1 cellular context compared by ENCODE assay signal in genomic region chr5:141521244-141521781, GRCh38.
TF ChIP-seq lines count a peak whose summit lies in the region.

No MANE protein-coding gene starts in this region.

TF ChIP-seq in K562, 482 proteins besides CTCF, POLR2A, EP300 and RAD21 (continued from another document and continues in another):
- no peak for TF ChIP-seq MBD1 (CRISPR knock-in tag; IDR thresholded peaks at IDR 0.05)
- TF ChIP-seq DEAF1 (CRISPR knock-in tag; IDR thresholded peaks at IDR 0.05): no peak
- TF ChIP-seq NFXL1 (CRISPR knock-in tag; IDR thresholded peaks at IDR 0.05): no peak
- TF ChIP-seq FOXP1 (CRISPR knock-in tag; IDR thresholded peaks at IDR 0.05): no peak
- peak; percentile 79 for TF ChIP-seq ZNF589 (CRISPR knock-in tag; IDR thresholded peaks at IDR 0.05; ENCODE audit: low read depth)
- TF ChIP-seq ZC3H11A (IDR thresholded peaks at IDR 0.05; ENCODE audit: low read depth, low read length): no peak
- no peak for TF ChIP-seq ZFP91 (CRISPR knock-in tag; IDR thresholded peaks at IDR 0.05)
- TF ChIP-seq HNRNPLL (IDR thresholded peaks at IDR 0.05; ENCODE audit: low read depth, low read length, poor library complexity, severe bottlenecking): no peak
- no peak for TF ChIP-seq ZNF512 (tag; IDR thresholded peaks at IDR 0.05)
- no peak for TF ChIP-seq ZNF239 (CRISPR knock-in tag; IDR thresholded peaks at IDR 0.05)
- TF ChIP-seq MEF2A (IDR thresholded peaks at IDR 0.05; ENCODE audit: control insufficient read depth, low read depth, low read length): peak; percentile 92
- TF ChIP-seq RUNX1 (IDR thresholded peaks at IDR 0.05; ENCODE audit: low read depth): no peak
- peak in 1 of 2 experiments; percentile 33; a peak in 1 of 4 replicates for TF ChIP-seq TBL1XR1 (IDR thresholded peaks at IDR 0.05; ENCODE audit: low read length in 2 of 2)
- TF ChIP-seq ZNF507 (tag; conservative IDR thresholded peaks at IDR 0.05): no peak
- no peak for TF ChIP-seq ATF1 (CRISPR knock-in tag; IDR thresholded peaks at IDR 0.05)
- TF ChIP-seq ATF1 (tag; IDR thresholded peaks at IDR 0.05): no peak
- no peak for TF ChIP-seq ZNF76 (CRISPR knock-in tag; IDR thresholded peaks at IDR 0.05; ENCODE audit: borderline replicate concordance)
- TF ChIP-seq CTBP1 (IDR thresholded peaks at IDR 0.05; ENCODE audit: borderline replicate concordance): no peak
- TF ChIP-seq ZNF311 (CRISPR knock-in tag; IDR thresholded peaks at IDR 0.05): no peak
- TF ChIP-seq CXXC5 (CRISPR knock-in tag; IDR thresholded peaks at IDR 0.05): no peak
- 0 out of 2 replicates have a peak, but pooled peaks have one; percentile 6 for TF ChIP-seq CREM (IDR thresholded peaks at IDR 0.05; ENCODE audit: low read depth)
- no peak for TF ChIP-seq HLTF (IDR thresholded peaks at IDR 0.05)
- no peak for TF ChIP-seq ZSCAN32 (CRISPR knock-in tag; IDR thresholded peaks at IDR 0.05)
- TF ChIP-seq ZNF707 (CRISPR knock-in tag; conservative IDR thresholded peaks at IDR 0.05): no peak
- TF ChIP-seq SP1 (CRISPR knock-in tag; IDR thresholded peaks at IDR 0.05): no peak; the same call in 1 of the 2 replicates
- no peak for TF ChIP-seq PBX2 (CRISPR knock-in tag; IDR thresholded peaks at IDR 0.05; ENCODE audit: low read depth)
- TF ChIP-seq PBX2 (tag; conservative IDR thresholded peaks at IDR 0.05; ENCODE audit: low read depth): no peak
- no peak for TF ChIP-seq CHCHD3 (CRISPR knock-in tag; IDR thresholded peaks at IDR 0.05)
- TF ChIP-seq SMARCA4 (IDR thresholded peaks at IDR 0.05): peak; percentile 90
- TF ChIP-seq POLR2H (tag; IDR thresholded peaks at IDR 0.05; ENCODE audit: low read depth): no peak
- no peak for TF ChIP-seq ZBTB1 (CRISPR knock-in tag; IDR thresholded peaks at IDR 0.05; ENCODE audit: borderline replicate concordance, low read depth)
- TF ChIP-seq CCNT2 (IDR thresholded peaks at IDR 0.05; ENCODE audit: borderline replicate concordance, extremely low read depth, insufficient read length, low read depth, low read length): peak; percentile 36
- TF ChIP-seq MEIS2 (IDR thresholded peaks at IDR 0.05; ENCODE audit: partially characterized antibody): peak; percentile 7
- TF ChIP-seq JUND (IDR thresholded peaks at IDR 0.05; ENCODE audit: borderline replicate concordance, low read depth, low read length): peak; percentile 93
- TF ChIP-seq JUND (tag; IDR thresholded peaks at IDR 0.05; ENCODE audit: borderline replicate concordance, low read depth, low read length): peak; percentile 94; the same call in 2 of the 3 replicates
- no peak for TF ChIP-seq ZNF551 (CRISPR knock-in tag; IDR thresholded peaks at IDR 0.05)
- no peak for TF ChIP-seq ZNF717 (CRISPR knock-in tag; IDR thresholded peaks at IDR 0.05)
- peak; percentile 39; the same call in 1 of the 2 replicates for TF ChIP-seq TCF3 (CRISPR knock-in tag; IDR thresholded peaks at IDR 0.05)
- TF ChIP-seq JUN (IDR thresholded peaks at IDR 0.05; ENCODE audit: borderline replicate concordance, low read depth, low read length): peak; percentile 87
- peak; percentile 65; the same call in 1 of the 2 replicates for TF ChIP-seq JUN (CRISPR knock-in tag; IDR thresholded peaks at IDR 0.05; ENCODE audit: borderline replicate concordance)
- TF ChIP-seq ILK (tag; IDR thresholded peaks at IDR 0.05; ENCODE audit: borderline replicate concordance, low read depth): no peak
- no peak for TF ChIP-seq ZNF12 (CRISPR knock-in tag; IDR thresholded peaks at IDR 0.05)
- TF ChIP-seq HMG20B (CRISPR knock-in tag; IDR thresholded peaks at IDR 0.05): no peak
- peak in 1 of 2 experiments; percentile 67; a peak in 1 of 4 replicates for TF ChIP-seq TRIM24 (IDR thresholded peaks at IDR 0.05)
- TF ChIP-seq RBM34 (IDR thresholded peaks at IDR 0.05; ENCODE audit: borderline replicate concordance, insufficient read depth, low read length): no peak
- TF ChIP-seq SNRNP70 (optimal IDR thresholded peaks at IDR 0.05; ENCODE audit: low read depth, low read length): no peak
- 0 out of 2 replicates have a peak, but pooled peaks have one; percentile 27 for TF ChIP-seq ZNF592 (IDR thresholded peaks at IDR 0.05)
- no peak for TF ChIP-seq NCOR1 (IDR thresholded peaks at IDR 0.05)
- TF ChIP-seq RBM15 (IDR thresholded peaks at IDR 0.05; ENCODE audit: insufficient read depth, low read length): no peak
- TF ChIP-seq HNRNPK (IDR thresholded peaks at IDR 0.05; ENCODE audit: low read depth, low read length, poor library complexity, severe bottlenecking): no peak
- no peak for TF ChIP-seq THRB (CRISPR knock-in tag; conservative IDR thresholded peaks at IDR 0.05)
- TF ChIP-seq TEAD1 (CRISPR knock-in tag; IDR thresholded peaks at IDR 0.05): no peak
- TF ChIP-seq BHLHE40 (IDR thresholded peaks at IDR 0.05; ENCODE audit: low read length): no peak; the same call in 1 of the 2 replicates
- no peak for TF ChIP-seq ZNF3 (CRISPR knock-in tag; IDR thresholded peaks at IDR 0.05)
- peak; percentile 58 for TF ChIP-seq CBFA2T3 (IDR thresholded peaks at IDR 0.05)
- TF ChIP-seq ATF7 (IDR thresholded peaks at IDR 0.05): peak; percentile 56; the same call in 1 of the 2 replicates
- no peak for TF ChIP-seq MBD2 (IDR thresholded peaks at IDR 0.05; ENCODE audit: borderline replicate concordance, low read depth)
- no peak for TF ChIP-seq PPARD (CRISPR knock-in tag; IDR thresholded peaks at IDR 0.05)
- no peak for TF ChIP-seq ZNF324 (CRISPR knock-in tag; IDR thresholded peaks at IDR 0.05)
- TF ChIP-seq MYBL2 (IDR thresholded peaks at IDR 0.05; ENCODE audit: low read depth): no peak
- TF ChIP-seq MYBL2 (CRISPR knock-in tag; IDR thresholded peaks at IDR 0.05; ENCODE audit: borderline replicate concordance): no peak
- no peak for TF ChIP-seq ZNF347 (CRISPR knock-in tag; IDR thresholded peaks at IDR 0.05; ENCODE audit: low read depth)
